1 cellular context compared by ENCODE assay signal in the genomic region with DNA sequence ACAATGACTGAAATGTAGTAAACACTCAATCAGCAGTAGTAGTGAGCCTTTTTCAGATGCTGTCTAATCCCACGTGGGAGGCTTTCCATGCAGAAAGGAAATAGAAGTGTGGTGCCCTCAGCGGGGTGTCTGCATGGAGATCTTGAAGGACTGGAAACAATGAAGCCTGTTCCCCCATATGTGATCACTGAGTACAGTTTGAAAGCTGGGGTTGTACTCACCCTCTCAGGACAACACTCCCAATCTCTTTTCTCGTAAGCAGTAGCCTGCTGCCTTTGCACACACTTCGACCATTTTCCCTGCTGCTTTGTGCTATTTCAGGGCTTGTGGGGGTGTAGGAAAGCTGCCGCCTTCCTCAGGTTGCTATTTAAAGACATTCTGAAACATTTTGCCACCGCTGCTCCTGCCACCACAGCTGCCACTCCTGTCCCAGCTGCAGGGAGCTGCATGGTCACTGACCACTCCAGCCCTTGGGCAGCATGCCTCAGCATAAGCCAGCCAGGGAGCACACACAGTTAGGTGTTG.
TF ChIP-seq lines count a peak whose summit lies in the region.

No MANE protein-coding gene starts in this region.

TF ChIP-seq in IMR-90, 13 proteins besides CTCF, POLR2A, EP300 and RAD21 (continued from another document):
- TF ChIP-seq BHLHE40 (IDR thresholded peaks at IDR 0.05; ENCODE audit: low read depth, low read length), result no peak
- TF ChIP-seq CEBPB (IDR thresholded peaks at IDR 0.05; ENCODE audit: low read depth, low read length), result no peak
- TF ChIP-seq RCOR1 (IDR thresholded peaks at IDR 0.05; ENCODE audit: insufficient replicate concordance, low read length), result no peak
- TF ChIP-seq MAZ (IDR thresholded peaks at IDR 0.05; ENCODE audit: borderline replicate concordance, low read depth, low read length), result no peak
- TF ChIP-seq CHD1 (IDR thresholded peaks at IDR 0.05; ENCODE audit: low read depth, low read length), result no peak
- TF ChIP-seq MXI1 (IDR thresholded peaks at IDR 0.05; ENCODE audit: borderline replicate concordance, low read depth, low read length), result no peak
- no peak for TF ChIP-seq MAFK (IDR thresholded peaks at IDR 0.05; ENCODE audit: low read depth, low read length)
- no peak for TF ChIP-seq NFE2L2 (IDR thresholded peaks at IDR 0.05; ENCODE audit: low read depth, low read length)
- TF ChIP-seq, protein P1, sequence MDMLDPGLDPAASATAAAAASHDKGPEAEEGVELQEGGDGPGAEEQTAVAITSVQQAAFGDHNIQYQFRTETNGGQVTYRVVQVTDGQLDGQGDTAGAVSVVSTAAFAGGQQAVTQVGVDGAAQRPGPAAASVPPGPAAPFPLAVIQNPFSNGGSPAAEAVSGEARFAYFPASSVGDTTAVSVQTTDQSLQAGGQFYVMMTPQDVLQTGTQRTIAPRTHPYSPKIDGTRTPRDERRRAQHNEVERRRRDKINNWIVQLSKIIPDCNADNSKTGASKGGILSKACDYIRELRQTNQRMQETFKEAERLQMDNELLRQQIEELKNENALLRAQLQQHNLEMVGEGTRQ (IDR thresholded peaks at IDR 0.05; ENCODE audit: low read depth, low read length), result no peak
- TF ChIP-seq SMC3 (IDR thresholded peaks at IDR 0.05; ENCODE audit: low read depth, low read length), result no peak
- TF ChIP-seq FOS (IDR thresholded peaks at IDR 0.05; ENCODE audit: low read depth, low read length), result no peak
